ENCODE assay signal across 1 cellular context in the genomic region with DNA sequence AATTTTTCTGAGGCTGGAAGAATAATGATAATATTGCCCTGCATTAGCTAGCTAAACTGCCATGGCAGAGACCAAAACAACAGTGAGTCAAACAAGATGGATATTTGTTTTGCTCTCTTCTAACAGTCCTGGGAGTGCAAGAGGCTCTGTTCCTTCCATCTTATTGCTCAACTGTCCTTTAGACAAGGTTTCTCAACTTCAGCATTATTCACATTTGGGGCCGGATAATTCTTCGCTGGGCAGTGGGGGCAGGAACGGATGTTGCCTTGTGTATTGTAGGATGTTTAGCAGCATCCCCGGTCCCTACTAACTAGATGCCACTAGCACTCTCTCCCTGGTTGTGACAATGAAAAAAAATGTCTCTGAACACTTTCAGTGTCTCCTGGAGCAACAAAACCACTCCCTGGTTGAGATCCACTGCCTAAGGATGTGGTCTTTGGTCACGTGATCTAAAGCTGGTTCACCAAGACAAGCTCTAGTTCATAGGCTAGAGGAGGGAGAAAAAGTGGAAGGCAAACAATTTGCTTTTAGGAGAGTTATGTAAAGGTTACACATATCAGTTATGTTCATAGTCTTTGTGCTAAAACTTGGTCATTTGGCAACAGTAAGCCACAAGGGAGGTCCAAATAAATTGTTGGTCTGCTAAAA.
TF ChIP-seq lines count a peak whose summit lies in the region.

No MANE protein-coding gene starts in this region.

TF ChIP-seq in HepG2, 621 proteins besides CTCF, POLR2A, EP300 and RAD21:
- TF ChIP-seq USF2 (IDR thresholded peaks at IDR 0.05; ENCODE audit: low read depth, low read length) (peak; percentile 73), USF2 (CRISPR knock-in tag; IDR thresholded peaks at IDR 0.05; ENCODE audit: borderline replicate concordance) (no peak), MEIS1 (CRISPR knock-in tag; IDR thresholded peaks at IDR 0.05; ENCODE audit: borderline replicate concordance) (no peak), RAD51 (IDR thresholded peaks at IDR 0.05; ENCODE audit: borderline replicate concordance) (peak; percentile 88)
